In the genomic region with DNA sequence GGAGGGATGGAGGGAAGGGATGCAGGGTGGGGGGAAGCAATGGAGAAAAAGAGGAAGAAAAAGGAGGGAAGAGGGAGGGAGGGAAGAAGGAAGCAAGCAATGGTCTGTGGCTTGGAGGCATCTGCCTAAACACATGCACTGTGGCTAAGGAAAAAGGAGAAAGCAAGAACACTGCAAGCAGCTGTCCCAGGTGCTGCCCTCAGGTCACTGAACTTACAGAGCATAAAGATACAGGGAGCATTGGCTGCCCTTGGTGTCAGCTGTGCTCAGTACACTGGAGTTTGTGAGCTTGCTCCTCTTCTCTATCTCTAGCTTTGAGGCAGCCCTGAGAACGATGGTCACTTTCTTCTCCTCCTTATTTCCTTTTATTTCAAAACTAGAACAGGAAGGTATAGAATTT, we compare ENCODE assay signal across 3 cellular contexts.
TF ChIP-seq lines count a peak whose summit lies in the region.

No MANE protein-coding gene starts in this region.

TF ChIP-seq in GM23338, 12 proteins besides CTCF, POLR2A, EP300 and RAD21:
- TF ChIP-seq, protein P1, sequence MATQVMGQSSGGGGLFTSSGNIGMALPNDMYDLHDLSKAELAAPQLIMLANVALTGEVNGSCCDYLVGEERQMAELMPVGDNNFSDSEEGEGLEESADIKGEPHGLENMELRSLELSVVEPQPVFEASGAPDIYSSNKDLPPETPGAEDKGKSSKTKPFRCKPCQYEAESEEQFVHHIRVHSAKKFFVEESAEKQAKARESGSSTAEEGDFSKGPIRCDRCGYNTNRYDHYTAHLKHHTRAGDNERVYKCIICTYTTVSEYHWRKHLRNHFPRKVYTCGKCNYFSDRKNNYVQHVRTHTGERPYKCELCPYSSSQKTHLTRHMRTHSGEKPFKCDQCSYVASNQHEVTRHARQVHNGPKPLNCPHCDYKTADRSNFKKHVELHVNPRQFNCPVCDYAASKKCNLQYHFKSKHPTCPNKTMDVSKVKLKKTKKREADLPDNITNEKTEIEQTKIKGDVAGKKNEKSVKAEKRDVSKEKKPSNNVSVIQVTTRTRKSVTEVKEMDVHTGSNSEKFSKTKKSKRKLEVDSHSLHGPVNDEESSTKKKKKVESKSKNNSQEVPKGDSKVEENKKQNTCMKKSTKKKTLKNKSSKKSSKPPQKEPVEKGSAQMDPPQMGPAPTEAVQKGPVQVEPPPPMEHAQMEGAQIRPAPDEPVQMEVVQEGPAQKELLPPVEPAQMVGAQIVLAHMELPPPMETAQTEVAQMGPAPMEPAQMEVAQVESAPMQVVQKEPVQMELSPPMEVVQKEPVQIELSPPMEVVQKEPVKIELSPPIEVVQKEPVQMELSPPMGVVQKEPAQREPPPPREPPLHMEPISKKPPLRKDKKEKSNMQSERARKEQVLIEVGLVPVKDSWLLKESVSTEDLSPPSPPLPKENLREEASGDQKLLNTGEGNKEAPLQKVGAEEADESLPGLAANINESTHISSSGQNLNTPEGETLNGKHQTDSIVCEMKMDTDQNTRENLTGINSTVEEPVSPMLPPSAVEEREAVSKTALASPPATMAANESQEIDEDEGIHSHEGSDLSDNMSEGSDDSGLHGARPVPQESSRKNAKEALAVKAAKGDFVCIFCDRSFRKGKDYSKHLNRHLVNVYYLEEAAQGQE (IDR thresholded peaks at IDR 0.05; ENCODE audit: unreplicated experiment) = peak; percentile 61

TF ChIP-seq in Ishikawa, 13 proteins besides CTCF, POLR2A, EP300 and RAD21:
- TF ChIP-seq, protein P1 (IDR thresholded peaks at IDR 0.05; ENCODE audit: low read depth) = peak; percentile 72

TF ChIP-seq in GM12878, 131 proteins besides CTCF, POLR2A, EP300 and RAD21:
- TF ChIP-seq, protein P1 (IDR thresholded peaks at IDR 0.05; ENCODE audit: low read depth, low read length) = peak; percentile 58; the same call in 1 of the 2 replicates
TF ChIP-seq in GM12878: peak in this region for 1; not testable (repeated sequence) for 130.
